In the genomic region with DNA sequence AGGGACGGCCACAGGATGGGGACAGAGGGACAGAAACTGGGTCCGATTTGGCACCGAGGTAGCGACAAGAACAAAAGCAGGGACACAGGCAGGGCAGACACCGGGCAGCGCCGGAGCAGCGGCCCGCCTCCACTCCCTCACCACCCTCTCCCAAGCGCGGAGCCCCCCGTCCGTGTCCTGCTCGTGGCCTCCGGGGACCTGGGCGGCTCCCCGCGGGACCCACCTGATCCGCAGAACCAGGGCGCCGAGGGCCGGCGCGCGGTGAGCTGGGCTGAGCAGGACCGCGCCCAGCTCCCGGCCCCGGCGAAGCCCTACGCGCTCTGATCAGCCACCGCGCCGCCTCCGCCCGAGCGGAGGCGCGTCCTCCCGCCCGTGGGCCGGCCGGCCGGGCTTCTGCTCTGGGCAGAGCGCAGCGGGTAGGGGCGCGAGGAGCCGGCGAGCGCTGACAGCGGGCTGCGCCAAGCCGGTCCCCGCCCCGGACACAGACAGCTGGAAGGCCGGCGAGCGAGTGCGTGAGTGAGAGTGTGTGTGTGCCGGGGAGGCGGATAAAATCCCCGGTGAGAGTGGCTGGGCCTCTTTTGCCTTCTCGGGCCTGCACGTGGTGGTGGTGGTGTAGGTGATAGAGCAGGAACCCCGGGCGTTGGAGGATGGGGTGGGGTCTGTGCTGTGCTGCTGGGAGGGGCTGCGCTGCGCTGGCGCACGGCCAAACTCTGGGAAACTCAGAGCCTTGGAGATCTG, we compare ENCODE assay signal across 8 cellular contexts. TPM values are rescaled to one million over a fixed set of nuclear protein-coding genes. Genes with fewer than 3 reads are reported as not detected.
A peak's percentile ranks its signal among the peaks of the same experiment; 100 is the strongest.
DNase-seq lines count a peak whose midpoint lies in the region; ATAC-seq, FAIRE-seq and TF ChIP-seq lines count a peak whose summit lies in the region.

Gene GGTA1, minus strand, starts transcription at position 418 of the 738 bp plus-strand sequence. CDS start 31,922 bp downstream, outside the sequence.

- peak within 1 kb of the TSS; percentile 67 for H2AFZ ChIP-seq in fibroblast of lung (ENCODE audit: low read length)

- H3K79me2 ChIP-seq in fibroblast of lung (ENCODE audit: control insufficient read depth, insufficient read depth, low read length), result no peaks in the 10 kb centered on the region

- no peak for FAIRE-seq in urothelium cell line (lab: Jason Lieb, UNC)

- H3K36me3 ChIP-seq in fibroblast of lung (ENCODE audit: control insufficient read depth, insufficient read depth, low read length) (no peaks in the 10 kb centered on the region), mucosa of stomach (ENCODE audit: control insufficient read depth, insufficient read depth, low read length) (no peaks in the 10 kb centered on the region)

- H3K27me3 ChIP-seq in fibroblast of lung (ENCODE audit: control insufficient read depth, insufficient read depth, low read length), result peaks cover 16% of the 10 kb centered on the region
- H3K27me3 ChIP-seq in mucosa of stomach (ENCODE audit: control insufficient read depth, insufficient read depth, low read length), result peaks cover 27% of the 10 kb centered on the region

- no peaks in the 10 kb centered on the region for H4K20me1 ChIP-seq in fibroblast of lung (ENCODE audit: control insufficient read depth, extremely low read depth, insufficient read depth, low read length)

- no peak for ATAC-seq in HG03521 (IDR thresholded peaks at IDR 0.05; ENCODE audit: unreplicated experiment)

- peak within 1 kb of the TSS; percentile 85 for H3K4me2 ChIP-seq in fibroblast of lung (ENCODE audit: extremely low read depth, insufficient read depth, low read length)

- peak; percentile 84 for DNase-seq in DMS 273 (lab: John Stamatoyannopoulos, UW; ENCODE audit: unreplicated experiment)
- peak; percentile 67 for DNase-seq in HuH-7 (ENCODE audit: low spot score)
- DNase-seq in fibroblast of lung (ENCODE audit: low read depth in 2 of 2), result peak; percentile 53 to 61
- DNase-seq in urothelium cell line (ENCODE audit: low spot score), result peak; percentile 73
- DNase-seq in activated gamma-delta T cell treated with Interleukin-2 at 50 U/mL for 16 hours, result no peak

- H3K9me3 ChIP-seq in fibroblast of lung (ENCODE audit: control insufficient read depth, insufficient read depth, low read depth, low read length) (no peaks in the 10 kb centered on the region), mucosa of stomach (ENCODE audit: control insufficient read depth, low read length) (no peaks in the 10 kb centered on the region)

- H3K4me3 ChIP-seq in WI38 (ENCODE audit: low read depth, low read length), result peak within 1 kb of the TSS; percentile 52
- peak within 1 kb of the TSS; percentile 37 to 54 (median 42) for H3K4me3 ChIP-seq in fibroblast of lung (replicated peaks in 1 of 4; ENCODE audit: control extremely low read depth in 1 of 4, insufficient read depth in 1 of 4, low read depth in 3 of 4, low read length in 4 of 4)
- peak within 1 kb of the TSS; percentile 41 for H3K4me3 ChIP-seq in mucosa of stomach (ENCODE audit: low read length)

- H3K27ac ChIP-seq in fibroblast of lung (ENCODE audit: insufficient read depth, low read length), result no peak within 1 kb of the TSS

- H3K4me1 ChIP-seq in fibroblast of lung (ENCODE audit: control insufficient read depth, extremely low read depth, insufficient read depth, low read length) (peaks cover 6% of the 10 kb centered on the region), mucosa of stomach (ENCODE audit: control insufficient read depth, insufficient read depth, low read length) (peaks cover 24% of the 10 kb centered on the region)

- TF ChIP-seq CTCF in WI38 (IDR thresholded peaks at IDR 0.05; ENCODE audit: low read depth, low read length) (no peak), fibroblast of lung (conservative IDR thresholded peaks at IDR 0.05 in 1 of 2, IDR thresholded peaks at IDR 0.05 in 1 of 2; ENCODE audit: low read depth in 1 of 2, low read length in 2 of 2) (no peak)

- H3K9ac ChIP-seq in fibroblast of lung (ENCODE audit: insufficient read depth, low read length) (no peak within 1 kb of the TSS), mucosa of stomach (ENCODE audit: low read length) (peak within 1 kb of the TSS; percentile 53)

RNA-seq across cellular contexts. Expression of gene GGTA1, which starts in this region (rescaled TPM):
- under 0.01 TPM in 1 of 2 replicates, not detected in the other for total RNA-seq in fibroblast of lung
- polyA plus RNA-seq in fibroblast of lung, result 0.03 TPM in 1 of 2 replicates, not detected in the other
- polyA plus RNA-seq in fibroblast of lung (2012), result 0.13 and 0.16 TPM in 2 replicates
- polyA minus RNA-seq in fibroblast of lung (ENCODE audit: low replicate concordance), result not detected in 2 replicates

Comparison
In these comparisons a context has a peak if more than half of its experiments do, and no peak if none do; other contexts are left out.
1. Peak in DNase-seq, H3K4me3 ChIP-seq and H3K4me2 ChIP-seq in fibroblast of lung; RNA of the gene not detected or under 1 TPM.